13 cellular contexts compared by ENCODE assay signal in the genomic region with DNA sequence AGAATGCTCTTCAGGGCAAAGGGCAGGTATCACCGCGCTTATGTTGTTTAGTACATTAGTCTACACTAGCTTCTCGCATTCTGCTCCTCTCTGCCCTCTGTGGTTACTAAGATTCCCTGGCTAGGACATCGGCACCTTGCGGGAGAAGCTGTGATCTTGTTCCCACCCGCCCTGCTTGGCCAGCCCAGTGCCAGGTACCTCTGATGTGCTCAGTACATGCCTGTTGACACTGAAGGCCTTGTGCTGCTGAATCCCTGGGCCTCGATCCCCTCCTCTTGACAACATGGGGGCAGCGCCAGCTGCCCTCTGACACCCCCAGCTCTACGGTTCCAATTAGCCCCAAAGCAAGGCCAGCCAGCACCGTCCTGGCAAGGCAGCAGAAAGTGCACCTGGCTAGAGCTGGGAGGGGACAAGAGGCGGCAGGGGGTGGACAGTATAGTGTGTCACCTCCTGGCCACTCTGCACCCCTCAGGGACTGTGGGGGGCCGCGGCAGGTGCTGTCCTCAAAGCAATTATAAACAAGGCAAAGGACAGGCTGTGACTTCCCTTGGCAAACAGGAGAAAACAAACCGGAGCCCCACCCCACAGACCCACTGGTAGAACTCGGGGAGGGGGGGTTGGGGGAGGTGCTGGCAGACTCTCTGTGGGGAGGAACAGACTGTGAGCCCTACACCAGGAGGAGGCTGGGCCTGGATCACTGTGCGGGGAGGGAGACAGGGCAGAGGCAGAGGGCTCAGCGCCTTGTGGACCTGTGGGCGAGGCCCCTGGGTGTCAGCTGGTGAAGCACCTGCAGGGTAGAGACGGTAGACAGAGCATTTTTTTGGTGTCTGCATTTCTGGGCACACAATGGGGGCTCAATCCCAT. TPM values are rescaled to one million over a fixed set of nuclear protein-coding genes. Genes with fewer than 3 reads are reported as not detected.
DNase-seq lines count a peak whose midpoint lies in the region; ATAC-seq, FAIRE-seq and TF ChIP-seq lines count a peak whose summit lies in the region.
"Had no signal": no experiment of that assay in that cellular context is flagged by ENCODE, and none has a peak within 500 bp of the region (broad histone marks: within the 10 kb centered on the region; RNA-seq: fewer than 3 reads in every experiment).

No MANE protein-coding gene starts in this region.

- no peaks in the 10 kb centered on the region for H3K9me3 Mint-ChIP-seq in activated T-helper 1 cell treated with anti-CD3 and anti-CD28 coated beads, Interleukin-12 subunit alpha, Interleukin-12 subunit beta, Interleukin-2, Interleukin-4 antibody, amounts not matched to agents 30 ng/mL and 10 ng/mL and 1 ng/mL, durations not matched to agents 14 hours and 24 hours and 36 hours
- H3K9me3 Mint-ChIP-seq: activated naive CD8-positive, alpha-beta T cell treated with anti-CD3 and anti-CD28 coated beads, Interleukin-2, amount 10 ng/mL, durations not matched to agents 7 days and 5 days had no signal

- no peak overlapping the region for H3K27ac Mint-ChIP-seq in activated T-helper 1 cell treated with anti-CD3 and anti-CD28 coated beads, Interleukin-12 subunit alpha, Interleukin-12 subunit beta, Interleukin-2, Interleukin-4 antibody, amounts not matched to agents 30 ng/mL and 10 ng/mL and 1 ng/mL, durations not matched to agents 14 hours and 24 hours and 36 hours

- no peak for TF ChIP-seq POLR2A in GM12891 (IDR thresholded peaks at IDR 0.05; ENCODE audit: low read depth, low read length)

- no peak overlapping the region for H3K4me3 ChIP-seq in osteoblast (ENCODE audit: insufficient read depth, low read length)
- H3K4me3 ChIP-seq: esophagus squamous epithelium, upper lobe of left lung had no signal

- H3K36me3 Mint-ChIP-seq in activated T-helper 1 cell treated with anti-CD3 and anti-CD28 coated beads, Interleukin-12 subunit alpha, Interleukin-12 subunit beta, Interleukin-2, Interleukin-4 antibody, amounts not matched to agents 30 ng/mL and 10 ng/mL and 1 ng/mL, durations not matched to agents 14 hours and 24 hours and 36 hours (ENCODE audit: low read depth), result no peaks in the 10 kb centered on the region

- H3K4me3 Mint-ChIP-seq in activated T-helper 1 cell treated with anti-CD3 and anti-CD28 coated beads, Interleukin-12 subunit alpha, Interleukin-12 subunit beta, Interleukin-2, Interleukin-4 antibody, amounts not matched to agents 30 ng/mL and 10 ng/mL and 1 ng/mL, durations not matched to agents 14 hours and 24 hours and 36 hours, result no peak overlapping the region
- H3K4me3 Mint-ChIP-seq: activated naive CD8-positive, alpha-beta T cell treated with anti-CD3 and anti-CD28 coated beads, Interleukin-2, amount 10 ng/mL, durations not matched to agents 7 days and 5 days had no signal

- H3K27me3 ChIP-seq in osteoblast (ENCODE audit: insufficient read depth, low read length), result no peaks in the 10 kb centered on the region
- H3K27me3 ChIP-seq: esophagus squamous epithelium, upper lobe of left lung had no signal

- peak; percentile 20 for FAIRE-seq in GM12891 (lab: Jason Lieb, UNC)

- H3K4me2 ChIP-seq in osteoblast (ENCODE audit: insufficient read depth, low read length), result no peak overlapping the region

- no peak overlapping the region for H3K27ac ChIP-seq in osteoblast (ENCODE audit: low read depth, low read length)

- peaks cover 35% of the 10 kb centered on the region for H3K4me1 ChIP-seq in osteoblast (ENCODE audit: insufficient read depth, low read length)

- no peaks in the 10 kb centered on the region for H3K36me3 ChIP-seq in osteoblast (ENCODE audit: insufficient read depth, low read length)

- peaks cover 26% of the 10 kb centered on the region for H4K20me1 ChIP-seq in osteoblast (ENCODE audit: insufficient read depth, low read length)

- TF ChIP-seq CTCF in osteoblast (IDR thresholded peaks at IDR 0.05; ENCODE audit: extremely low read depth, low read depth, low read length), result no peak

- H2AFZ ChIP-seq in osteoblast (ENCODE audit: low read length), result no peak overlapping the region

- H3K4me1 Mint-ChIP-seq in activated T-helper 1 cell treated with anti-CD3 and anti-CD28 coated beads, Interleukin-12 subunit alpha, Interleukin-12 subunit beta, Interleukin-2, Interleukin-4 antibody, amounts not matched to agents 30 ng/mL and 10 ng/mL and 1 ng/mL, durations not matched to agents 14 hours and 24 hours and 36 hours (ENCODE audit: low read depth), result peaks cover 28% of the 10 kb centered on the region

- DNase-seq in GM12891 (ENCODE audit: insufficient read length, low spot score) (no peak), NCI-H510A (lab: John Stamatoyannopoulos, UW) (peak; percentile 94), Right ventricle myocardium superior (peak; percentile 48), osteoblast (ENCODE audit: insufficient read length, low spot score, missing footprints) (peak; percentile 34)
- DNase-seq in activated T-helper 1 cell treated with anti-CD3 and anti-CD28 coated beads, Interleukin-12 subunit alpha, Interleukin-12 subunit beta, Interleukin-2, Interleukin-4 antibody, amounts not matched to agents 30 ng/mL and 10 ng/mL and 1 ng/mL, durations not matched to agents 14 hours and 24 hours and 36 hours (ENCODE audit: low spot score), result no peak
- no peak for DNase-seq in central memory CD4-positive, alpha-beta T cell
- DNase-seq: activated naive CD8-positive, alpha-beta T cell treated with anti-CD3 and anti-CD28 coated beads, Interleukin-2, amount 10 ng/mL, durations not matched to agents 7 days and 5 days; esophagus squamous epithelium; HCEC 1CT; stimulated activated CD4-positive, alpha-beta T cell treated with anti-CD3 and anti-CD28 coated beads, Interleukin-2, amount 100 ng/mL, for 48 hours; upper lobe of left lung had no signal

- intact Hi-C loops in Right ventricle myocardium superior (cut with DNase I), result no loop called here
- intact Hi-C loops in activated T-helper 1 cell treated with anti-CD3 and anti-CD28 coated beads, Interleukin-12 subunit alpha, Interleukin-12 subunit beta, Interleukin-2, Interleukin-4 antibody, amounts not matched to agents 30 ng/mL and 10 ng/mL and 1 ng/mL, durations not matched to agents 14 hours and 24 hours and 36 hours (cut with micrococcal nuclease), result no loop called here

- no peaks in the 10 kb centered on the region for H3K9me3 ChIP-seq in osteoblast (ENCODE audit: low read depth, low read length)
- H3K9me3 ChIP-seq: esophagus squamous epithelium, upper lobe of left lung had no signal

- ATAC-seq in Right ventricle myocardium superior (ENCODE audit: poor library complexity), result peak; percentile 48
- ATAC-seq in HG02763 (IDR thresholded peaks at IDR 0.05; ENCODE audit: unreplicated experiment), result no peak
- ATAC-seq in GM19324 (IDR thresholded peaks at IDR 0.05; ENCODE audit: low FRiP score, unreplicated experiment), result no peak

- peaks cover 57% of the 10 kb centered on the region for H3K79me2 ChIP-seq in osteoblast (ENCODE audit: insufficient read depth, low read length)

- no peaks in the 10 kb centered on the region for H3K27me3 Mint-ChIP-seq in activated T-helper 1 cell treated with anti-CD3 and anti-CD28 coated beads, Interleukin-12 subunit alpha, Interleukin-12 subunit beta, Interleukin-2, Interleukin-4 antibody, amounts not matched to agents 30 ng/mL and 10 ng/mL and 1 ng/mL, durations not matched to agents 14 hours and 24 hours and 36 hours (ENCODE audit: insufficient read depth)
- H3K27me3 Mint-ChIP-seq: activated naive CD8-positive, alpha-beta T cell treated with anti-CD3 and anti-CD28 coated beads, Interleukin-2, amount 10 ng/mL, durations not matched to agents 7 days and 5 days had no signal

TF ChIP-seq in GM12891, 5 proteins besides CTCF, POLR2A, EP300 and RAD21:
- TF ChIP-seq SPI1 (IDR thresholded peaks at IDR 0.05; ENCODE audit: low read depth, low read length) (no peak), TAF1 (IDR thresholded peaks at IDR 0.05; ENCODE audit: low read depth, low read length) (no peak), POLR2AphosphoS5 (IDR thresholded peaks at IDR 0.05; ENCODE audit: low read depth, low read length) (no peak), PAX5 (IDR thresholded peaks at IDR 0.05; ENCODE audit: insufficient read depth, low read length, severe bottlenecking) (no peak), POU2F2 (IDR thresholded peaks at IDR 0.05; ENCODE audit: low read depth, low read length) (no peak)
TF ChIP-seq in GM12891: peak in this region for 0.

RNA-seq across cellular contexts. Expression of a gene that starts 7.1 kb away (rescaled TPM):
- 54.8 TPM for polyA plus RNA-seq in GM12891 (2012; ENCODE audit: low read depth, missing spikeins)
- total RNA-seq in Right ventricle myocardium superior (40.7 TPM), osteoblast (5.1 and 5.6 TPM in 2 replicates)
- total RNA-seq in activated T-helper 1 cell treated with anti-CD3 and anti-CD28 coated beads, Interleukin-12 subunit alpha, Interleukin-12 subunit beta, Interleukin-2, Interleukin-4 antibody, amounts not matched to agents 30 ng/mL and 10 ng/mL and 1 ng/mL, durations not matched to agents 14 hours and 24 hours and 36 hours, result 15.6 and 17.2 TPM in 2 replicates

RNA-seq across cellular contexts. Expression of a gene that starts 18.9 kb away (rescaled TPM):
- not detected for polyA plus RNA-seq in GM12891 (2012; ENCODE audit: low read depth, missing spikeins)
- total RNA-seq in Right ventricle myocardium superior (not detected), osteoblast (not detected in 2 replicates)
- 0.60 TPM in 1 of 2 replicates, not detected in the other for total RNA-seq in activated T-helper 1 cell treated with anti-CD3 and anti-CD28 coated beads, Interleukin-12 subunit alpha, Interleukin-12 subunit beta, Interleukin-2, Interleukin-4 antibody, amounts not matched to agents 30 ng/mL and 10 ng/mL and 1 ng/mL, durations not matched to agents 14 hours and 24 hours and 36 hours
- total RNA-seq: activated naive CD8-positive, alpha-beta T cell treated with anti-CD3 and anti-CD28 coated beads, Interleukin-2, amount 10 ng/mL, durations not matched to agents 7 days and 5 days had no signal

RNA-seq across cellular contexts. Expression of a gene that starts 51.4 kb away (rescaled TPM):
- polyA plus RNA-seq in GM12891 (2012; ENCODE audit: low read depth, missing spikeins), result 0.74 TPM
- 4.8 TPM for total RNA-seq in Right ventricle myocardium superior
- 1.5 and 1.8 TPM in 2 replicates for total RNA-seq in osteoblast
- total RNA-seq in activated T-helper 1 cell treated with anti-CD3 and anti-CD28 coated beads, Interleukin-12 subunit alpha, Interleukin-12 subunit beta, Interleukin-2, Interleukin-4 antibody, amounts not matched to agents 30 ng/mL and 10 ng/mL and 1 ng/mL, durations not matched to agents 14 hours and 24 hours and 36 hours, result 5.2 and 5.3 TPM in 2 replicates

RNA-seq across cellular contexts. Expression of a gene that starts 52.3 kb away (rescaled TPM):
- polyA plus RNA-seq in GM12891 (2012; ENCODE audit: low read depth, missing spikeins), result not detected
- 4.0 TPM for total RNA-seq in Right ventricle myocardium superior
- 0.59 TPM in 1 of 2 replicates, not detected in the other for total RNA-seq in osteoblast
- total RNA-seq in activated T-helper 1 cell treated with anti-CD3 and anti-CD28 coated beads, Interleukin-12 subunit alpha, Interleukin-12 subunit beta, Interleukin-2, Interleukin-4 antibody, amounts not matched to agents 30 ng/mL and 10 ng/mL and 1 ng/mL, durations not matched to agents 14 hours and 24 hours and 36 hours, result not detected in 2 replicates
- total RNA-seq: activated naive CD8-positive, alpha-beta T cell treated with anti-CD3 and anti-CD28 coated beads, Interleukin-2, amount 10 ng/mL, durations not matched to agents 7 days and 5 days had no signal

RNA-seq across cellular contexts. Expression of a gene that starts 59.2 kb away (rescaled TPM):
- 436 TPM for polyA plus RNA-seq in GM12891 (2012; ENCODE audit: low read depth, missing spikeins)
- total RNA-seq in Right ventricle myocardium superior (218 TPM), osteoblast (37.4 and 54.6 TPM in 2 replicates)
- 334 and 338 TPM in 2 replicates for total RNA-seq in activated T-helper 1 cell treated with anti-CD3 and anti-CD28 coated beads, Interleukin-12 subunit alpha, Interleukin-12 subunit beta, Interleukin-2, Interleukin-4 antibody, amounts not matched to agents 30 ng/mL and 10 ng/mL and 1 ng/mL, durations not matched to agents 14 hours and 24 hours and 36 hours

Comparison
In these comparisons a context has a peak if more than half of its experiments do, and no peak if none do; other contexts are left out.
1. DNase-seq: peak in NCI-H510A (single experiment), Right ventricle myocardium superior (single experiment) and osteoblast (single experiment); none in GM12891 (single experiment), activated T-helper 1 cell treated with anti-CD3 and anti-CD28 coated beads, Interleukin-12 subunit alpha, Interleukin-12 subunit beta, Interleukin-2, Interleukin-4 antibody, amounts not matched to agents 30 ng/mL and 10 ng/mL and 1 ng/mL, durations not matched to agents 14 hours and 24 hours and 36 hours (single experiment) and central memory CD4-positive, alpha-beta T cell (single experiment).